In the genomic region with DNA sequence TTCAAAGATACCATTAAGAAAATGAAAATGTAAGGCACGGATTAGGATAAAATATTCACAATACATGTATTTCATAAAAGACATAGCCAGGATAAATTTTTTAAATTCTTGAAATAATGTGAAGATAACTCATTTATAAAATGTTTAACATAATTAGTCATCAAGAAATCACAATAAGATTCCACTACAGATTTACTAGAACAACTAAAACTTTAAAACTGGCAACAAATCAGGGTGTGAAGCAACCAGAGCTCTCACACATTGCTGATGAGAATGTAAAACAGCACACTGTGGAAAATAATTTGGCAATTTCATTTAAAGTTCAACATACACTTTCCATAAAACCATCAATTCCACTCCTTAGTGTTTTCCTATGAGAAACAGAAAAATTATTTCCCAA, we compare ENCODE assay signal across 17 cellular contexts.
"Had no signal": no experiment of that assay in that cellular context is flagged by ENCODE, and none has a peak within 500 bp of the region (broad histone marks: within the 10 kb centered on the region; RNA-seq: fewer than 3 reads in every experiment).

No MANE protein-coding gene starts in this region.

- H3K9me3 ChIP-seq: right lobe of liver, spleen, transverse colon had no signal

- H3K27ac Mint-ChIP-seq: activated naive CD4-positive, alpha-beta T cell treated with anti-CD3 and anti-CD28 coated beads, Interleukin-2, amount 50 U/mL, for 72 hours; activated T-cell treated with anti-CD3 and anti-CD28 coated beads, Interleukin-2, amount 50 U/mL, for 24 hours; naive B cell; stimulated activated naive B cell treated with anti-CD40 and anti-IgM and Interleukin-4, amounts not matched to agents 10 μg/mL and 1 μg/mL and 100 μg/mL, for 72 hours had no signal

- H3K36me3 Mint-ChIP-seq: activated naive CD4-positive, alpha-beta T cell treated with anti-CD3 and anti-CD28 coated beads, Interleukin-2, amount 50 U/mL, for 72 hours; naive B cell; stimulated activated naive B cell treated with anti-CD40 and anti-IgM and Interleukin-4, amounts not matched to agents 10 μg/mL and 1 μg/mL and 100 μg/mL, for 72 hours had no signal

- H3K4me1 ChIP-seq: right lobe of liver, spleen, transverse colon had no signal

- DNase-seq: activated CD4-positive, alpha-beta T cell treated with anti-CD3 and anti-CD28 coated beads, Interleukin-2, amount 50 U/mL, for 4 hours; activated CD4-positive, CD25-positive, alpha-beta regulatory T cell treated with anti-CD3 and anti-CD28 coated beads, Interleukin-2, amount 50 U/mL, for 72 hours; activated effector memory CD4-positive, alpha-beta T cell treated with anti-CD3 and anti-CD28 coated beads, Interleukin-2, amount 50 U/mL, for 16 hours; activated T-cell treated with anti-CD3 and anti-CD28 coated beads, Interleukin-2, amount 50 U/mL, for 24 hours; hippocampal formation; left colon; naive B cell; right lobe of liver; spleen; stimulated activated CD4-positive, alpha-beta T cell treated with anti-CD3 and anti-CD28 coated beads, Interleukin-1b, Interleukin-23, amount 100 ng/mL, for 48 hours; stimulated activated naive B cell treated with anti-CD40 and anti-IgM and Interleukin-4, amounts not matched to agents 10 μg/mL and 1 μg/mL and 100 μg/mL, for 72 hours; T-helper 9 cell; transverse colon had no signal

- H3K27ac ChIP-seq: right lobe of liver, spleen, transverse colon had no signal

- FAIRE-seq: endometrium had no signal

- H3K27me3 Mint-ChIP-seq: stimulated activated naive B cell treated with anti-CD40 and anti-IgM and Interleukin-4, amounts not matched to agents 10 μg/mL and 1 μg/mL and 100 μg/mL, for 72 hours had no signal

- H3K4me3 ChIP-seq: lung, right lobe of liver, spleen, transverse colon had no signal

- H3K4me3 Mint-ChIP-seq: activated T-cell treated with anti-CD3 and anti-CD28 coated beads, Interleukin-2, amount 50 U/mL, for 24 hours; naive B cell; stimulated activated naive B cell treated with anti-CD40 and anti-IgM and Interleukin-4, amounts not matched to agents 10 μg/mL and 1 μg/mL and 100 μg/mL, for 72 hours had no signal

- H3K36me3 ChIP-seq: right lobe of liver, spleen, transverse colon had no signal

- ATAC-seq: activated naive CD4-positive, alpha-beta T cell treated with anti-CD3 and anti-CD28 coated beads, Interleukin-2, amount 50 U/mL, for 72 hours; esophagus mucosa; left colon; right lobe of liver; stimulated activated naive B cell treated with anti-CD40 and anti-IgM and Interleukin-4, amounts not matched to agents 10 μg/mL and 1 μg/mL and 100 μg/mL, for 72 hours had no signal

- H3K9me3 Mint-ChIP-seq: activated naive CD4-positive, alpha-beta T cell treated with anti-CD3 and anti-CD28 coated beads, Interleukin-2, amount 50 U/mL, for 72 hours; activated T-cell treated with anti-CD3 and anti-CD28 coated beads, Interleukin-2, amount 50 U/mL, for 24 hours; stimulated activated naive B cell treated with anti-CD40 and anti-IgM and Interleukin-4, amounts not matched to agents 10 μg/mL and 1 μg/mL and 100 μg/mL, for 72 hours had no signal

- H3K27me3 ChIP-seq: right lobe of liver, spleen, transverse colon had no signal

- H3K4me1 Mint-ChIP-seq: naive B cell; stimulated activated naive B cell treated with anti-CD40 and anti-IgM and Interleukin-4, amounts not matched to agents 10 μg/mL and 1 μg/mL and 100 μg/mL, for 72 hours had no signal
